21 cellular contexts compared by ENCODE assay signal in the genomic region with DNA sequence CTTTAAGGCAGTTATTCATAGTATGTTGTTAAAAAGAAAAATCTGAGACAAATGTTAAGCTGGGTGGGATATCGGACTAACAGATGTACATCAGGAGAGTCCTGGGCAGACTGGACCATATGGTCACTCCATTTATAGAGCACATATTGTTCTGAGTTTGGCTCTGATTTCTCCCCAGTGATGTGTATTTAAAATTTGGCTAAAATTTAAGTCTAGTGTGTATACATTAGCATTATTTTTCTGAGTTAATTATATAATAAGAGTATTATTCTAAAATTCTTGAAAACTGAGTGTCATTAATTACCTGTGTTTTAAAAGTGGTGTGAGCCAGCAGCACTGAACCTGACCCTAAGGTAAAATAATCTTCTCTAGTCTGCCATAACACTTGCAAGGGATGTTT. TPM values are rescaled to one million over a fixed set of nuclear protein-coding genes. Genes with fewer than 3 reads are reported as not detected.
DNase-seq lines count a peak whose midpoint lies in the region; TF ChIP-seq lines count a peak whose summit lies in the region.
"Had no signal": no experiment of that assay in that cellular context is flagged by ENCODE, and none has a peak within 500 bp of the region (broad histone marks: within the 10 kb centered on the region; RNA-seq: fewer than 3 reads in every experiment).

No MANE protein-coding gene starts in this region.

- no peak overlapping the region for H3K4me3 ChIP-seq in WERI-Rb-1 (ENCODE audit: low read depth, low read length)
- H3K4me3 ChIP-seq in coronary artery: no peak overlapping the region
- H3K4me3 ChIP-seq: BLaER1 treated with 17β-estradiol and CSF1 and Interleukin-3, amounts not matched to agents 10 nM and 100 nM had no signal

- H3K4me3 Mint-ChIP-seq in glutamatergic neuron (ENCODE audit: unreplicated experiment): peak overlapping the region; percentile 74
- H3K4me3 Mint-ChIP-seq: CD4-positive, alpha-beta memory T cell; T-helper 17 cell had no signal

- DNase-seq in DMS 273 treated with DMSO at 0.1 percent for 48 hours (lab: John Stamatoyannopoulos, UW) (peak; percentile 66), NCI-H524 (lab: John Stamatoyannopoulos, UW) (peak; percentile 47 to 66), WERI-Rb-1 (no peak), glutamatergic neuron (no peak), MV-4-11 (lab: John Stamatoyannopoulos, UW) (no peak), coronary artery (ENCODE audit: low spot score) (no peak), NOMO-1 (lab: John Stamatoyannopoulos, UW; ENCODE audit: unreplicated experiment in 2 of 2) (no peak), NCI-H2081 (lab: John Stamatoyannopoulos, UW) (no peak)
- DNase-seq: CD4-positive, alpha-beta memory T cell; COR-L47; DMS79; GF-D8; Kasumi-1; NCI-H1417; NCI-H1694; NCI-H2029 treated with DMSO at 0.1 percent for 48 hours; NCI-H226; NCI-H526; SK-N-SH; T-helper 17 cell had no signal

- H3K4me1 Mint-ChIP-seq in glutamatergic neuron (ENCODE audit: low read depth, unreplicated experiment): peaks cover 37% of the 10 kb centered on the region

- peaks cover 3% of the 10 kb centered on the region; the same call in 1 of the 2 replicates for H3K36me3 ChIP-seq in WERI-Rb-1

- H3K27me3 Mint-ChIP-seq in glutamatergic neuron (ENCODE audit: unreplicated experiment): peaks cover 6% of the 10 kb centered on the region
- H3K27me3 Mint-ChIP-seq: CD4-positive, alpha-beta memory T cell; T-helper 17 cell had no signal

- H3K27ac ChIP-seq in WERI-Rb-1 (peak overlapping the region; percentile 61), coronary artery (no peak overlapping the region)
- H3K27ac ChIP-seq: BLaER1 treated with 17β-estradiol and CSF1 and Interleukin-3, amounts not matched to agents 10 nM and 100 nM had no signal

- TF ChIP-seq CTCF in WERI-Rb-1 (IDR thresholded peaks at IDR 0.05; ENCODE audit: low read depth, low read length): no peak
- no peak for TF ChIP-seq CTCF in glutamatergic neuron (IDR thresholded peaks at IDR 0.05; ENCODE audit: partially characterized antibody, unreplicated experiment)
- TF ChIP-seq CTCF in coronary artery (IDR thresholded peaks at IDR 0.05): no peak

- peak overlapping the region; percentile 97 for H3K27ac Mint-ChIP-seq in glutamatergic neuron (ENCODE audit: unreplicated experiment)
- H3K27ac Mint-ChIP-seq: T-helper 17 cell had no signal

- H3K36me3 Mint-ChIP-seq in glutamatergic neuron (ENCODE audit: unreplicated experiment): no peaks in the 10 kb centered on the region

- peaks cover 13% of the 10 kb centered on the region for H3K9me3 Mint-ChIP-seq in glutamatergic neuron (ENCODE audit: unreplicated experiment)
- H3K9me3 Mint-ChIP-seq: CD4-positive, alpha-beta memory T cell had no signal

- H3K27me3 ChIP-seq in WERI-Rb-1 (ENCODE audit: insufficient read depth, low read depth, severe bottlenecking): no peaks in the 10 kb centered on the region
- H3K27me3 ChIP-seq: BLaER1 treated with 17β-estradiol and CSF1 and Interleukin-3, amounts not matched to agents 10 nM and 100 nM had no signal

- no peaks in the 10 kb centered on the region for H3K9me3 ChIP-seq in WERI-Rb-1 (ENCODE audit: severe bottlenecking)
- H3K9me3 ChIP-seq: SK-N-SH had no signal

RNA-seq across cellular contexts. Expression of gene GMPS, which starts 6.1 kb away (rescaled TPM):
- 82.3 TPM for total RNA-seq in glutamatergic neuron (ENCODE audit: unreplicated experiment)

RNA-seq across cellular contexts. Expression of gene SLC33A1, which starts 22.3 kb away (rescaled TPM):
- total RNA-seq in glutamatergic neuron (ENCODE audit: unreplicated experiment): 19.7 TPM

Comparison
In these comparisons a context has a peak if more than half of its experiments do, and no peak if none do; other contexts are left out.
1. DNase-seq: peak in DMS 273 treated with DMSO at 0.1 percent for 48 hours (single experiment) and NCI-H524 (2 of 2); none in WERI-Rb-1 (single experiment), glutamatergic neuron (single experiment), MV-4-11 (single experiment), coronary artery (single experiment), NOMO-1 (0 of 2) and NCI-H2081 (0 of 2).